Comparison of ENCODE assay signal across 9 cellular contexts in the genomic region with DNA sequence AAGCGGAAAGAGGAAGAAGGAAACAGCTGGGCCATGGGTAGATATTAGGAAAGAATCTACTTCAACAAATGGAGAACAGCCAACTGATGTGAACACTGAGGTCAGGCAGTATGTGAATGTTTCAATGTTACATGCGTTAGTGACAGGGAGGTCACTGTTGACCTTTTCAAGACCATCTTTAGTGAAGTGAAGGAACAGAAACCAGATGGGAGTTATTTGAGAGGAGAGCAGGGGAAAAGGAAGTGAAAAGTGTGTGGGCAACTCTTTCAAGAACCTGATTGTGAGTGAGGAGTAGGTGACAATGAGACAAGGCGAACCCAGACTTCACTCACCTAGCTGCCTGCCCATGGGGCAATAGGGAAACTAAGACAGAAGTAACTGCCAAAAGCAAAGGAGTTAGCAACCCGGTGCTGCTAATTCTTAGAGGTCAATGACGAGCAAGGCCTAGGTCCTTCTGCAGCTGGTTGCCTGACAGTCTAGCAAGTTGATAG.
A peak's percentile ranks its signal among the peaks of the same experiment; 100 is the strongest.
DNase-seq lines count a peak whose midpoint lies in the region; ATAC-seq and TF ChIP-seq lines count a peak whose summit lies in the region.
"Had no signal": no experiment of that assay in that cellular context is flagged by ENCODE, and none has a peak within 500 bp of the region (broad histone marks: within the 10 kb centered on the region; RNA-seq: fewer than 3 reads in every experiment).

No MANE protein-coding gene starts in this region.

- TF ChIP-seq CTCF in brain microvascular endothelial cell (IDR thresholded peaks at IDR 0.05; ENCODE audit: low read depth, low read length, missing control alignments): no peak

- DNase-seq in germinal center (ENCODE audit: low spot score): peak; percentile 38
- DNase-seq in NCI-H1417 (lab: John Stamatoyannopoulos, UW): no peak
- DNase-seq in brain microvascular endothelial cell: no peak
- no peak for DNase-seq in NCI-H524 treated with DMSO at 0.1 percent for 48 hours (lab: John Stamatoyannopoulos, UW)
- no peak for DNase-seq in HuH-7 (ENCODE audit: low spot score)
- DNase-seq: PC-3 had no signal

- H3K27me3 ChIP-seq in brain microvascular endothelial cell (replicated peaks): no peaks in the 10 kb centered on the region

- ATAC-seq in GM18505 (IDR thresholded peaks at IDR 0.05; ENCODE audit: unreplicated experiment) (peak; percentile 83), GM21447 (IDR thresholded peaks at IDR 0.05; ENCODE audit: unreplicated experiment) (peak; percentile 89), HG03457 (IDR thresholded peaks at IDR 0.05; ENCODE audit: unreplicated experiment) (peak; percentile 82)
- ATAC-seq: PC-3 had no signal

- no peak for TF ChIP-seq POLR2A in GM18505 (IDR thresholded peaks at IDR 0.05; ENCODE audit: borderline replicate concordance, extremely low read depth, insufficient read depth, insufficient read length)

- no peak overlapping the region for H3K4me3 ChIP-seq in brain microvascular endothelial cell (ENCODE audit: low read depth, low read length)

- no peak overlapping the region for H3K27ac ChIP-seq in brain microvascular endothelial cell

- no peaks in the 10 kb centered on the region for H3K36me3 ChIP-seq in brain microvascular endothelial cell (replicated peaks)

- in situ Hi-C loops in brain microvascular endothelial cell (cut with HindIII; ENCODE audit: low pct_ligation_motif_present, low sequenced_read_pairs): no loop called here
